Comparison of ENCODE assay signal across 2 cellular contexts in the genomic region with DNA sequence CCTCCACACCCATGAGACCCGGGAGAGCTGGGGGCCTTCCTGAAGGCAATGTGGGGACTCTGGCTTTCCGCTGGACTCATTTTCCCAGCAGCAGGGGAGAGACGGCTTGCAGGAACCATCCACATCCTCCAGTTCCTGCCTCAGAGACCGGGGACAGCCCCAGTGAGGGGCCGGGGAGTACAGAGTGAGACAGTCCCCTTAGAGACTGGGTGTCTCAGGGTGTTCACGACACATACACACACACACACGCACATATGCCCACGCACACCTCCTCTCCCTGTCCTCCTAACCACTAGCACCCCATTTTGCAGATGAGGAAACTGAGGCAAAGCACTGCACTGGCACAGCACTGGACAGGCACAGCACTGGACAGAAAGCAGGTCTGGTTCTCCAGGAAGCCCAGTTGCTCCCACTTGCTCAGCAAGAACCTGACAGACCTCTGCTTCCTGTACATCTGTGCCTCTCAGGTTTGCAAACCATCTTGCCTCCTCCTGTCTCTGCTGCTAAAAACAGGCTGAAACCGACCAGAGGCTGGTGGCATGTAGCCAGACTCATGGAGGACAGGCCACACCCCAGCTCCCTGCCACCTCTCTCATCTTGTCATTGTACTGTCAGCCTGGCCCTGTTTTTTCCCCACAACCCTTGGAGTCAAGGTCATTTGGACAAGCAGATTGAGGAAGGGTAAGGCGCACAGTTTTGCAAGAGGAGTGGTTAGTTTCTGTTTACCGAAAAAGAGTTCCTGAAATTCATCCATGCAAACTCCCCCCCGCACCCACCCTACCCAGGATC.
TF ChIP-seq lines count a peak whose summit lies in the region.

No MANE protein-coding gene starts in this region.

TF ChIP-seq in GM12891, 5 proteins besides CTCF, POLR2A, EP300 and RAD21:
- TF ChIP-seq TAF1 (IDR thresholded peaks at IDR 0.05; ENCODE audit: low read depth, low read length) (peak; percentile 12; the same call in 1 of the 2 replicates), SPI1 (IDR thresholded peaks at IDR 0.05; ENCODE audit: low read depth, low read length) (no peak)

TF ChIP-seq in HCT116, 20 proteins besides CTCF, POLR2A, EP300 and RAD21:
- TF ChIP-seq MAX (IDR thresholded peaks at IDR 0.05) = no peak
- TF ChIP-seq, protein P1, sequence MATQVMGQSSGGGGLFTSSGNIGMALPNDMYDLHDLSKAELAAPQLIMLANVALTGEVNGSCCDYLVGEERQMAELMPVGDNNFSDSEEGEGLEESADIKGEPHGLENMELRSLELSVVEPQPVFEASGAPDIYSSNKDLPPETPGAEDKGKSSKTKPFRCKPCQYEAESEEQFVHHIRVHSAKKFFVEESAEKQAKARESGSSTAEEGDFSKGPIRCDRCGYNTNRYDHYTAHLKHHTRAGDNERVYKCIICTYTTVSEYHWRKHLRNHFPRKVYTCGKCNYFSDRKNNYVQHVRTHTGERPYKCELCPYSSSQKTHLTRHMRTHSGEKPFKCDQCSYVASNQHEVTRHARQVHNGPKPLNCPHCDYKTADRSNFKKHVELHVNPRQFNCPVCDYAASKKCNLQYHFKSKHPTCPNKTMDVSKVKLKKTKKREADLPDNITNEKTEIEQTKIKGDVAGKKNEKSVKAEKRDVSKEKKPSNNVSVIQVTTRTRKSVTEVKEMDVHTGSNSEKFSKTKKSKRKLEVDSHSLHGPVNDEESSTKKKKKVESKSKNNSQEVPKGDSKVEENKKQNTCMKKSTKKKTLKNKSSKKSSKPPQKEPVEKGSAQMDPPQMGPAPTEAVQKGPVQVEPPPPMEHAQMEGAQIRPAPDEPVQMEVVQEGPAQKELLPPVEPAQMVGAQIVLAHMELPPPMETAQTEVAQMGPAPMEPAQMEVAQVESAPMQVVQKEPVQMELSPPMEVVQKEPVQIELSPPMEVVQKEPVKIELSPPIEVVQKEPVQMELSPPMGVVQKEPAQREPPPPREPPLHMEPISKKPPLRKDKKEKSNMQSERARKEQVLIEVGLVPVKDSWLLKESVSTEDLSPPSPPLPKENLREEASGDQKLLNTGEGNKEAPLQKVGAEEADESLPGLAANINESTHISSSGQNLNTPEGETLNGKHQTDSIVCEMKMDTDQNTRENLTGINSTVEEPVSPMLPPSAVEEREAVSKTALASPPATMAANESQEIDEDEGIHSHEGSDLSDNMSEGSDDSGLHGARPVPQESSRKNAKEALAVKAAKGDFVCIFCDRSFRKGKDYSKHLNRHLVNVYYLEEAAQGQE (IDR thresholded peaks at IDR 0.05; ENCODE audit: low read depth) = no peak
- no peak for TF ChIP-seq FOSL1 (IDR thresholded peaks at IDR 0.05; ENCODE audit: low read depth)
- no peak for TF ChIP-seq SP1 (IDR thresholded peaks at IDR 0.05; ENCODE audit: low read depth)
- no peak for TF ChIP-seq SRF (IDR thresholded peaks at IDR 0.05; ENCODE audit: low read depth)
- no peak for TF ChIP-seq YY1 (IDR thresholded peaks at IDR 0.05; ENCODE audit: extremely low read depth, insufficient replicate concordance, low read depth, low read length)
- no peak for TF ChIP-seq POLR2AphosphoS5 (IDR thresholded peaks at IDR 0.05; ENCODE audit: low read depth, low read length)
- TF ChIP-seq JUND (IDR thresholded peaks at IDR 0.05) = no peak
- TF ChIP-seq ZNF274 (IDR thresholded peaks at IDR 0.05; ENCODE audit: low read depth, low read length) = no peak
- TF ChIP-seq CBX3 (IDR thresholded peaks at IDR 0.05; ENCODE audit: low read depth) = no peak
- TF ChIP-seq ELF1 (IDR thresholded peaks at IDR 0.05; ENCODE audit: borderline replicate concordance, low read depth) = no peak
- no peak for TF ChIP-seq EZH2phosphoT487 (IDR thresholded peaks at IDR 0.05; ENCODE audit: borderline replicate concordance)
- TF ChIP-seq EZH2 (IDR thresholded peaks at IDR 0.05) = no peak
- TF ChIP-seq ZBTB33 (IDR thresholded peaks at IDR 0.05; ENCODE audit: extremely low read depth, insufficient replicate concordance, low read length) = no peak
- no peak for TF ChIP-seq TCF7L2 (IDR thresholded peaks at IDR 0.05; ENCODE audit: borderline replicate concordance, extremely low read depth, insufficient read depth, insufficient read length)
- no peak for TF ChIP-seq ATF3 (IDR thresholded peaks at IDR 0.05)
